Comparison of ENCODE assay signal across 7 cellular contexts in the genomic region with DNA sequence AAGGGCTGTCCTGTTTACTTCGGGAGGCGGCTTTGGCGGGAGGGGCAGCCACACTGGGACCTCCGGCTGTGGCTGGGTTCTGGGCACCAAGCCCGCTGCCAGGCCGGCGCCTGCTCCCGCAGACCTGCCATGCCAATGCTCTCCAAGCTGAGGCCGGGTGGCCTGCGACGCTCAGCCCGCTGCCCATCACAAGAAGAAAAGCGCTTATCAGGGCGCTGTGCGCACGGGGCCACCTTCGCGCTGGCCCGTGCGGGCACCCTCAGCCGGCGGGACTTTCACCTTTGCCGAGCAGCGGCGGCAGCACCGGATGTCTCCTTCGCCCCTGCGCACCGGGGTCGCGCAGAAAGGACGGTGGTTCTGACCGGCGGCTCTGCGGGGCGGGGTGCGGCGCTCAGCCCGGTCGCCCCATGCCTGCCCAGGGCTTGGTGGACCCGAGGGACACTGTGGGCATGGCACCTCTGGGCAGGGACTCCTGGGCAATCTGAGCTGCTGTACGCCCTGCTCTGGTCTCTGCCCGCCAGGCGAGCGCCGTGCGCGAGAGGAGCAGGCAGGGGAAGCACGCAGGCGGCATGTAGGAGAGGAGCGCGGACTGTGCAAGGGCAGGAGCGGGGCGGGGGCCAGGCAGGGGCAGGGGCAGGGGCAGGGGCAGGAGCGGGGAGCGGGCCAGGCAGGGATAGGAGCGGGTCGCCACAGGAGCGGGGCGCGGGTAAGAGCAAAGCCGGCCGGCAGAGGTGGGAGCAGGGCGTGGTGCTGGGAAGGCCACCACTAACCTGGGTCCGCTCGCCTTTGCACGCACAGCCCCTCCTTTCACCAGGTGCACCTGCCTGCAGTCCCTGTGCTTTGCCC. TPM values are rescaled to one million over a fixed set of nuclear protein-coding genes. Genes with fewer than 3 reads are reported as not detected.
DNase-seq lines count a peak whose midpoint lies in the region; ATAC-seq and TF ChIP-seq lines count a peak whose summit lies in the region.
"Not testable (repeated sequence)": the region's sequence is repeated elsewhere in the genome, so short reads cannot be mapped to it uniquely, and the experiment has no call there.

No MANE protein-coding gene starts in this region.

- H3K4me1 Mint-ChIP-seq in activated T-cell treated with anti-CD3 and anti-CD28 coated beads, Interleukin-2, amount 50 U/mL, for 4 hours (ENCODE audit: low read depth), result not testable (repeated sequence)

- not testable (repeated sequence) for H2AFZ ChIP-seq in OCI-LY3 (ENCODE audit: low read depth, low read length)

- peaks cover 13% of the 10 kb centered on the region for H3K4me1 ChIP-seq in OCI-LY3 (ENCODE audit: low read length)
- not testable (repeated sequence) for H3K4me1 ChIP-seq in skeletal muscle satellite cell (ENCODE audit: control insufficient read depth, insufficient read depth, low read length)

- in situ Hi-C loops in G401 (cut with HindIII; ENCODE audit: low sequenced_read_pairs), result not testable (repeated sequence)

- not testable (repeated sequence) for TF ChIP-seq CTCF in OCI-LY3 (IDR thresholded peaks at IDR 0.05; ENCODE audit: low read depth, low read length)

- not testable (repeated sequence) for H3K9me3 Mint-ChIP-seq in activated T-cell treated with anti-CD3 and anti-CD28 coated beads, Interleukin-2, amount 50 U/mL, for 4 hours

- not testable (repeated sequence) for H3K9ac ChIP-seq in OCI-LY3 (ENCODE audit: low read length); skeletal muscle satellite cell (ENCODE audit: low read depth, low read length)

- not testable (repeated sequence) for H3K36me3 ChIP-seq in OCI-LY3 (replicated peaks; ENCODE audit: low read depth, low read length); skeletal muscle satellite cell (ENCODE audit: insufficient read depth, low read length)

- not testable (repeated sequence) for H3K27me3 ChIP-seq in OCI-LY3 (ENCODE audit: low read depth, low read length); skeletal muscle satellite cell (ENCODE audit: control insufficient read depth, insufficient read depth, low read length)

- not testable (repeated sequence) for H3K36me3 Mint-ChIP-seq in activated T-cell treated with anti-CD3 and anti-CD28 coated beads, Interleukin-2, amount 50 U/mL, for 4 hours (ENCODE audit: insufficient read depth)

- H4K20me1 ChIP-seq in OCI-LY3 (ENCODE audit: insufficient read depth, low read length), result not testable (repeated sequence)

- H3K27me3 Mint-ChIP-seq in activated T-cell treated with anti-CD3 and anti-CD28 coated beads, Interleukin-2, amount 50 U/mL, for 4 hours (ENCODE audit: low read depth), result not testable (repeated sequence)

- not testable (repeated sequence) for H3K9me3 ChIP-seq in OCI-LY3 (ENCODE audit: insufficient read depth, low read length); skeletal muscle satellite cell (replicated peaks; ENCODE audit: low read length)

- DNase-seq in G401 (ENCODE audit: low spot score), result peak; percentile 80
- not testable (repeated sequence) for DNase-seq in activated T-cell treated with anti-CD3 and anti-CD28 coated beads, Interleukin-2, amount 50 U/mL, for 4 hours; Right ventricle myocardium inferior (ENCODE audit: missing footprints)
- peak; percentile 67 for DNase-seq in cerebellar cortex (ENCODE audit: low spot score)
- DNase-seq in lung microvascular endothelial cell (ENCODE audit: low read depth in 2 of 2), result peak; percentile 6 to 12

- H3K4me2 ChIP-seq in OCI-LY3 (ENCODE audit: low read length) (peak overlapping the region; percentile 34; the same call in 1 of the 2 replicates), skeletal muscle satellite cell (ENCODE audit: low read length) (peak overlapping the region; percentile 78)

- H3K4me3 ChIP-seq in OCI-LY3 (ENCODE audit: low read length) (0 out of 2 replicates have a peak overlapping the region, but pooled peaks have one; percentile 33), skeletal muscle satellite cell (ENCODE audit: low read length) (peak overlapping the region; percentile 57)

- H3K79me2 ChIP-seq in OCI-LY3 (ENCODE audit: low read length), result not testable (repeated sequence)

- peak; percentile 53 to 63 for ATAC-seq in activated T-cell treated with anti-CD3 and anti-CD28 coated beads, Interleukin-2, amount 50 U/mL, for 4 hours
- ATAC-seq in Right ventricle myocardium inferior, result peak; percentile 15

- intact Hi-C loops in Right ventricle myocardium inferior (cut with DNase I), result not testable (repeated sequence)

- peak overlapping the region; percentile 19 for H3K4me3 Mint-ChIP-seq in activated T-cell treated with anti-CD3 and anti-CD28 coated beads, Interleukin-2, amount 50 U/mL, for 4 hours

- not testable (repeated sequence) for H3K27ac ChIP-seq in OCI-LY3 (ENCODE audit: low read length)

RNA-seq across cellular contexts. Expression of a gene that starts 43.8 kb away (rescaled TPM):
- 8.4 and 11.8 TPM in 2 replicates for total RNA-seq in G401 (2014; rRNA removed; shearing (Covaris generic))
- 10 to 100 TPM; 16.3 to 18.3 (median 16.6) TPM for total RNA-seq in activated T-cell treated with anti-CD3 and anti-CD28 coated beads, Interleukin-2, amount 50 U/mL, for 4 hours
- total RNA-seq in Right ventricle myocardium inferior (4.1 TPM), lung microvascular endothelial cell (1.5 and 2.2 TPM in 2 replicates)
- total RNA-seq in skeletal muscle satellite cell (2012; rRNA removed), result 4.1 and 6.3 TPM in 2 replicates
